In genomic region chr1:219567341-219567947, GRCh38 we compare ENCODE assay signal across 9 cellular contexts. TPM values are rescaled to one million over a fixed set of nuclear protein-coding genes. Genes with fewer than 3 reads are reported as not detected.
A peak's percentile ranks its signal among the peaks of the same experiment; 100 is the strongest.
DNase-seq lines count a peak whose midpoint lies in the region; ATAC-seq and TF ChIP-seq lines count a peak whose summit lies in the region.
"Had no signal": no experiment of that assay in that cellular context is flagged by ENCODE, and none has a peak within 500 bp of the region (broad histone marks: within the 10 kb centered on the region; RNA-seq: fewer than 3 reads in every experiment).

No MANE protein-coding gene starts in this region.

- H3K27ac ChIP-seq in OCI-LY1 (ENCODE audit: low read depth, low read length, poor library complexity, severe bottlenecking) (no peak overlapping the region), esophagus squamous epithelium (no peak overlapping the region), gastrocnemius medialis (no peak overlapping the region)
- H3K27ac ChIP-seq: BLaER1 treated with 17β-estradiol and CSF1 and Interleukin-3, amounts not matched to agents 10 nM and 100 nM had no signal

- H3K4me1 ChIP-seq in OCI-LY1 (ENCODE audit: insufficient read depth, low read length, severe bottlenecking), result no peaks in the 10 kb centered on the region
- no peaks in the 10 kb centered on the region for H3K4me1 ChIP-seq in esophagus squamous epithelium
- H3K4me1 ChIP-seq in gastrocnemius medialis, result no peaks in the 10 kb centered on the region

- no peaks in the 10 kb centered on the region for H3K36me3 Mint-ChIP-seq in T-helper 17 cell (ENCODE audit: low read depth)

- H3K79me2 ChIP-seq in OCI-LY1 (ENCODE audit: insufficient read depth, low read length), result no peaks in the 10 kb centered on the region

- TF ChIP-seq CTCF in OCI-LY1 (IDR thresholded peaks at IDR 0.05; ENCODE audit: low read length), result peak; percentile 29; the same call in 1 of the 2 replicates
- peak in 4 of 6 experiments; percentile 13 to 56 (median 30) for TF ChIP-seq CTCF in esophagus squamous epithelium (IDR thresholded peaks at IDR 0.05)
- peak in 2 of 5 experiments; percentile 23 to 32 for TF ChIP-seq CTCF in gastrocnemius medialis (IDR thresholded peaks at IDR 0.05 in 4 of 5, conservative IDR thresholded peaks at IDR 0.05 in 1 of 5)

- H3K9ac ChIP-seq in OCI-LY1 (ENCODE audit: low read length), result no peak overlapping the region
- H3K9ac ChIP-seq: BLaER1 treated with 17β-estradiol and CSF1 and Interleukin-3, amounts not matched to agents 10 nM and 100 nM had no signal

- no peak overlapping the region for H3K4me3 Mint-ChIP-seq in T-helper 17 cell

- in situ Hi-C loops in gastrocnemius medialis (cut with MboI; ENCODE audit: low sequenced_read_pairs in 4 of 4), result loop anchor here in 1 of 4 donors (10.0 kb wide), 1 partner anchor 1233 kb away; no protein-coding TSS in a partner anchor

- H3K36me3 ChIP-seq in OCI-LY1 (ENCODE audit: insufficient read depth, low read length), result no peaks in the 10 kb centered on the region
- no peaks in the 10 kb centered on the region for H3K36me3 ChIP-seq in esophagus squamous epithelium
- no peaks in the 10 kb centered on the region for H3K36me3 ChIP-seq in gastrocnemius medialis
- H3K36me3 ChIP-seq: BLaER1 treated with 17β-estradiol and CSF1 and Interleukin-3, amounts not matched to agents 10 nM and 100 nM had no signal

- H3K27me3 ChIP-seq in OCI-LY1 (ENCODE audit: insufficient read depth, low read length) (no peaks in the 10 kb centered on the region), esophagus squamous epithelium (no peaks in the 10 kb centered on the region), gastrocnemius medialis (no peaks in the 10 kb centered on the region)
- H3K27me3 ChIP-seq: BLaER1 treated with 17β-estradiol and CSF1 and Interleukin-3, amounts not matched to agents 10 nM and 100 nM had no signal

- H3K4me1 Mint-ChIP-seq in T-helper 17 cell, result no peaks in the 10 kb centered on the region

- ATAC-seq in HG03196 (IDR thresholded peaks at IDR 0.05; ENCODE audit: unreplicated experiment) (peak; percentile 62), gastrocnemius medialis (peak; percentile 47 to 60), T-helper 17 cell (no peak)

- intact Hi-C loops in esophagus squamous epithelium (cut with DNase I) (no loop called here), gastrocnemius medialis (cut with DNase I; ENCODE audit: low total_unique reads) (loop anchor here (5.0 kb wide), 1 partner anchor 1230 kb away; no protein-coding TSS in a partner anchor)

- H3K4me3 ChIP-seq in OCI-LY1 (ENCODE audit: low read depth, low read length, poor library complexity, severe bottlenecking), result no peak overlapping the region
- no peak overlapping the region for H3K4me3 ChIP-seq in esophagus squamous epithelium
- no peak overlapping the region for H3K4me3 ChIP-seq in gastrocnemius medialis
- H3K4me3 ChIP-seq: BLaER1 treated with 17β-estradiol and CSF1 and Interleukin-3, amounts not matched to agents 10 nM and 100 nM had no signal

- H3K27ac Mint-ChIP-seq in T-helper 17 cell, result no peak overlapping the region

- TF ChIP-seq POLR2A in esophagus squamous epithelium (IDR thresholded peaks at IDR 0.05) (no peak), gastrocnemius medialis (IDR thresholded peaks at IDR 0.05) (no peak)

- H3K9me2 ChIP-seq in OCI-LY1 (ENCODE audit: low read depth, low read length), result no peaks in the 10 kb centered on the region

- WGBS in esophagus squamous epithelium, 2 donors, result 44 to 50% methylated on average over 4 of the region's 4 CpGs

- no peaks in the 10 kb centered on the region for H4K20me1 ChIP-seq in OCI-LY1 (ENCODE audit: insufficient read depth, low read length)
- H4K20me1 ChIP-seq: BLaER1 treated with 17β-estradiol and CSF1 and Interleukin-3, amounts not matched to agents 10 nM and 100 nM had no signal

- no peak overlapping the region for H3K4me2 ChIP-seq in OCI-LY1 (ENCODE audit: low read length)

- no peaks in the 10 kb centered on the region for H3F3A ChIP-seq in OCI-LY1 (ENCODE audit: insufficient read depth, low read length)

- H3K9me3 ChIP-seq in OCI-LY1 (ENCODE audit: low read length) (no peaks in the 10 kb centered on the region), esophagus squamous epithelium (no peaks in the 10 kb centered on the region), gastrocnemius medialis (no peaks in the 10 kb centered on the region), T-helper 17 cell (ENCODE audit: control insufficient read depth, low read length, poor library complexity, severe bottlenecking) (no peaks in the 10 kb centered on the region)
- H3K9me3 ChIP-seq: BLaER1 treated with 17β-estradiol and CSF1 and Interleukin-3, amounts not matched to agents 10 nM and 100 nM had no signal

- H3K27me3 Mint-ChIP-seq in T-helper 17 cell, result peaks cover 5% of the 10 kb centered on the region

- H2AFZ ChIP-seq in OCI-LY1 (ENCODE audit: low read length), result no peak overlapping the region

- peak; percentile 51 for DNase-seq in NCI-H1694 treated with DMSO at 0.1 percent for 48 hours (lab: John Stamatoyannopoulos, UW)
- DNase-seq in NCI-H1694 (lab: John Stamatoyannopoulos, UW), result no peak
- DNase-seq in esophagus squamous epithelium (lab: John Stamatoyannopoulos, UW), result no peak
- no peak for DNase-seq in gastrocnemius medialis
- no peak for DNase-seq in T-helper 17 cell
- no peak for DNase-seq in AG08396 (ENCODE audit: low spot score)

RNA-seq across cellular contexts. Expression of gene ZC3H11B, which starts 45.5 kb away (rescaled TPM):
- total RNA-seq in esophagus squamous epithelium (not detected), gastrocnemius medialis (not detected), T-helper 17 cell (under 1 TPM in 1 of 2 donors, not detected in 1; 0.34 TPM)
